8 cellular contexts compared by ENCODE assay signal in genomic region chr2:165698621-165698946, GRCh38.
DNase-seq lines count a peak whose midpoint lies in the region; ATAC-seq, FAIRE-seq and TF ChIP-seq lines count a peak whose summit lies in the region.

No MANE protein-coding gene starts in this region.

- H3K27ac ChIP-seq in breast epithelium, result no peak overlapping the region
- H3K27ac ChIP-seq in kidney (ENCODE audit: low read depth in 2 of 2, low read length in 2 of 2), result no peak overlapping the region

- peak; percentile 92 for ATAC-seq in GM21360 (IDR thresholded peaks at IDR 0.05; ENCODE audit: unreplicated experiment)
- peak; percentile 85 for ATAC-seq in HG03565 (IDR thresholded peaks at IDR 0.05; ENCODE audit: unreplicated experiment)

- TF ChIP-seq CTCF in breast epithelium (IDR thresholded peaks at IDR 0.05) (peak in 2 of 3 donors; percentile 27 to 32), kidney (IDR thresholded peaks at IDR 0.05; ENCODE audit: borderline replicate concordance, extremely low read depth, insufficient read depth) (peak; percentile 55)

- H3K4me3 ChIP-seq in breast epithelium (no peak overlapping the region), kidney (ENCODE audit: low read length in 2 of 2) (no peak overlapping the region)

- TF ChIP-seq POLR2A in breast epithelium (IDR thresholded peaks at IDR 0.05), result no peak

- no peaks in the 10 kb centered on the region for H3K36me3 ChIP-seq in breast epithelium
- no peaks in the 10 kb centered on the region for H3K36me3 ChIP-seq in kidney (ENCODE audit: control insufficient read depth in 1 of 2, insufficient read depth in 2 of 2, low read length in 2 of 2)

- H3K27me3 ChIP-seq in breast epithelium, result no peaks in the 10 kb centered on the region

- intact Hi-C loops in breast epithelium (cut with DNase I; ENCODE audit: low total_unique reads), result no loop called here
- intact Hi-C loops in kidney (cut with DNase I), result loop anchor here (10.0 kb wide), 1 partner anchor 294 kb away; no protein-coding TSS in a partner anchor

- no peaks in the 10 kb centered on the region for H3K4me1 ChIP-seq in breast epithelium
- no peaks in the 10 kb centered on the region for H3K4me1 ChIP-seq in kidney (ENCODE audit: control insufficient read depth in 1 of 2, insufficient read depth in 1 of 2, low read depth in 1 of 2, low read length in 2 of 2)

- no peaks in the 10 kb centered on the region for H3K9me3 ChIP-seq in breast epithelium
- no peaks in the 10 kb centered on the region for H3K9me3 ChIP-seq in kidney (ENCODE audit: control insufficient read depth in 1 of 2, low read length in 2 of 2)

- peak; percentile 90 for FAIRE-seq in kidney (lab: Jason Lieb, UNC)

- no peak overlapping the region for H3K9ac ChIP-seq in kidney (ENCODE audit: low read length in 2 of 2)

- DNase-seq in EL (peak; percentile 30), NCI-H526 (lab: John Stamatoyannopoulos, UW) (peak; percentile 36 to 73), breast epithelium (ENCODE audit: low spot score in 2 of 2) (no peak), kidney (no peak), GOT3 (lab: John Stamatoyannopoulos, UW) (no peak)
- DNase-seq in activated naive CD4-positive, alpha-beta T cell (lab: John Stamatoyannopoulos, UW), result no peak

Comparison
In these comparisons a context has a peak if more than half of its experiments do, and no peak if none do; other contexts are left out.
1. DNase-seq: peak in EL (single experiment) and NCI-H526 (2 of 2); none in breast epithelium (0 of 2), kidney (single experiment), GOT3 (single experiment) and activated naive CD4-positive, alpha-beta T cell (0 of 4).